ENCODE assay signal across 18 cellular contexts in genomic region chr2:207879536-207879935, GRCh38.
DNase-seq lines count a peak whose midpoint lies in the region; ATAC-seq and TF ChIP-seq lines count a peak whose summit lies in the region.
"Had no signal": no experiment of that assay in that cellular context is flagged by ENCODE, and none has a peak within 500 bp of the region (broad histone marks: within the 10 kb centered on the region; RNA-seq: fewer than 3 reads in every experiment).

No MANE protein-coding gene starts in this region.

- ATAC-seq in HG03342 (IDR thresholded peaks at IDR 0.05; ENCODE audit: unreplicated experiment), result no peak
- ATAC-seq in activated T-helper 17 cell treated with anti-CD3 and anti-CD28 coated beads, Interleukin-2, amount 50 U/mL, for 72 hours (replicated peaks), result no peak
- ATAC-seq: naive thymus-derived CD8-positive, alpha-beta T cell had no signal

- H3K27me3 Mint-ChIP-seq in endodermal cell (ENCODE audit: insufficient read depth), result no peaks in the 10 kb centered on the region
- H3K27me3 Mint-ChIP-seq in activated T-helper 17 cell treated with anti-CD3 and anti-CD28 coated beads, Interleukin-2, amount 50 U/mL, for 72 hours, result no peaks in the 10 kb centered on the region
- no peaks in the 10 kb centered on the region for H3K27me3 Mint-ChIP-seq in activated naive CD4-positive, alpha-beta T cell treated with anti-CD3 and anti-CD28 coated beads, Interleukin-2, amount 10 ng/mL, durations not matched to agents 7 days and 5 days
- H3K27me3 Mint-ChIP-seq: activated CD4-positive, alpha-beta memory T cell treated with anti-CD3 and anti-CD28 coated beads, Interleukin-2, amount 10 ng/mL, durations not matched to agents 7 days and 5 days; naive thymus-derived CD8-positive, alpha-beta T cell; stimulated activated naive CD8-positive, alpha-beta T cell treated with anti-CD3 and anti-CD28 coated beads, Interleukin-15, Interleukin-2, amounts not matched to agents 100 ng/mL and 50 ng/mL, for 24 hours had no signal

- WGBS in endodermal cell (ENCODE audit: insufficient coverage in 1 of 2, insufficient read length in 1 of 2), 2 experiments, result 84 to 94% methylated on average over 2 of the region's 2 CpGs
- 41% methylated on average over 2 of the region's 2 CpGs for WGBS in liver

- CTCF ChIA-PET in activated naive CD4-positive, alpha-beta T cell treated with anti-CD3 and anti-CD28 coated beads, Interleukin-2, amount 10 ng/mL, durations not matched to agents 7 days and 5 days (lab: Charles Lee), result no interaction called here

- no peak overlapping the region for H3K4me3 ChIP-seq in AG10803 (ENCODE audit: low read length)
- peak overlapping the region; percentile 43 for H3K4me3 ChIP-seq in Loucy (ENCODE audit: low read length, poor library complexity, severe bottlenecking)
- no peak overlapping the region for H3K4me3 ChIP-seq in endodermal cell (ENCODE audit: low read length)
- H3K4me3 ChIP-seq in liver (ENCODE audit: low read depth in 1 of 3, low read length in 3 of 3), result no peak overlapping the region
- H3K4me3 ChIP-seq: coronary artery, esophagus squamous epithelium had no signal

- 0 out of 2 replicates have a peak, but pooled peaks cover 2% of the 10 kb centered on the region for H3F3A ChIP-seq in Loucy (ENCODE audit: low read depth)

- H3K9ac ChIP-seq in Loucy (ENCODE audit: low read depth, low read length, poor library complexity, severe bottlenecking), result peak overlapping the region; percentile 26
- H3K9ac ChIP-seq in endodermal cell (ENCODE audit: extremely low read depth, low read length, poor library complexity, severe bottlenecking), result no peak overlapping the region
- no peak overlapping the region for H3K9ac ChIP-seq in liver (ENCODE audit: low read depth in 1 of 2, low read length in 2 of 2)

- H3K4me1 ChIP-seq in Loucy (ENCODE audit: insufficient read depth, low read length, poor library complexity, severe bottlenecking) (peaks cover 30% of the 10 kb centered on the region), endodermal cell (ENCODE audit: control insufficient read depth, insufficient read depth, low read length) (peaks cover 13% of the 10 kb centered on the region), liver (ENCODE audit: control insufficient read depth in 4 of 4, insufficient read depth in 4 of 4, low read length in 3 of 4) (peaks cover 0 to 5% (median 2%) of the 10 kb centered on the region in 4 donors)
- H3K4me1 ChIP-seq: esophagus squamous epithelium had no signal

- no peak overlapping the region for H2AFZ ChIP-seq in Loucy (ENCODE audit: low read length)

- H3K4me3 Mint-ChIP-seq in endodermal cell, result no peak overlapping the region
- H3K4me3 Mint-ChIP-seq in activated T-helper 17 cell treated with anti-CD3 and anti-CD28 coated beads, Interleukin-2, amount 50 U/mL, for 72 hours, result no peak overlapping the region
- H3K4me3 Mint-ChIP-seq in activated naive CD4-positive, alpha-beta T cell treated with anti-CD3 and anti-CD28 coated beads, Interleukin-2, amount 10 ng/mL, durations not matched to agents 7 days and 5 days, result no peak overlapping the region
- H3K4me3 Mint-ChIP-seq: activated CD4-positive, alpha-beta memory T cell treated with anti-CD3 and anti-CD28 coated beads, Interleukin-2, amount 10 ng/mL, durations not matched to agents 7 days and 5 days; activated T-helper 1 cell treated with anti-CD3 and anti-CD28 coated beads, Interleukin-12 subunit alpha, Interleukin-12 subunit beta, Interleukin-2, Interleukin-4 antibody, amounts not matched to agents 30 ng/mL and 10 ng/mL and 1 ng/mL, durations not matched to agents 14 hours and 24 hours and 36 hours; naive thymus-derived CD8-positive, alpha-beta T cell; stimulated activated naive CD8-positive, alpha-beta T cell treated with anti-CD3 and anti-CD28 coated beads, Interleukin-15, Interleukin-2, amounts not matched to agents 100 ng/mL and 50 ng/mL, for 24 hours had no signal

- H3K36me3 Mint-ChIP-seq in endodermal cell (ENCODE audit: low read depth), result peaks cover 7% of the 10 kb centered on the region
- H3K36me3 Mint-ChIP-seq in activated T-helper 17 cell treated with anti-CD3 and anti-CD28 coated beads, Interleukin-2, amount 50 U/mL, for 72 hours (ENCODE audit: low read depth), result no peaks in the 10 kb centered on the region
- H3K36me3 Mint-ChIP-seq in activated naive CD4-positive, alpha-beta T cell treated with anti-CD3 and anti-CD28 coated beads, Interleukin-2, amount 10 ng/mL, durations not matched to agents 7 days and 5 days, result no peaks in the 10 kb centered on the region

- H3K9me3 ChIP-seq in Loucy (ENCODE audit: insufficient read depth, low read depth, low read length) (no peaks in the 10 kb centered on the region), endodermal cell (ENCODE audit: control insufficient read depth, low read length) (no peaks in the 10 kb centered on the region), liver (ENCODE audit: control insufficient read depth in 4 of 4, low read length in 3 of 4) (no peaks in the 10 kb centered on the region)
- H3K9me3 ChIP-seq: esophagus squamous epithelium had no signal

- peak; percentile 41 for TF ChIP-seq CTCF in AG10803 (conservative IDR thresholded peaks at IDR 0.05; ENCODE audit: low read length)
- TF ChIP-seq CTCF in Loucy (conservative IDR thresholded peaks at IDR 0.05; ENCODE audit: low read length), result no peak
- TF ChIP-seq CTCF in endodermal cell (conservative IDR thresholded peaks at IDR 0.05), result peak; percentile 38
- TF ChIP-seq CTCF in liver (IDR thresholded peaks at IDR 0.05; ENCODE audit: low read depth, low read length, missing input control), result no peak

- H4K20me1 ChIP-seq in Loucy (ENCODE audit: insufficient read depth, low read length, poor library complexity, severe bottlenecking), result no peaks in the 10 kb centered on the region

- no peaks in the 10 kb centered on the region for H3K79me2 ChIP-seq in Loucy (ENCODE audit: insufficient read depth, low read length)

- no peak overlapping the region for H3K27ac Mint-ChIP-seq in endodermal cell
- no peak overlapping the region for H3K27ac Mint-ChIP-seq in activated T-helper 17 cell treated with anti-CD3 and anti-CD28 coated beads, Interleukin-2, amount 50 U/mL, for 72 hours
- no peak overlapping the region for H3K27ac Mint-ChIP-seq in activated naive CD4-positive, alpha-beta T cell treated with anti-CD3 and anti-CD28 coated beads, Interleukin-2, amount 10 ng/mL, durations not matched to agents 7 days and 5 days
- H3K27ac Mint-ChIP-seq: activated CD4-positive, alpha-beta memory T cell treated with anti-CD3 and anti-CD28 coated beads, Interleukin-2, amount 10 ng/mL, durations not matched to agents 7 days and 5 days; activated T-helper 1 cell treated with anti-CD3 and anti-CD28 coated beads, Interleukin-12 subunit alpha, Interleukin-12 subunit beta, Interleukin-2, Interleukin-4 antibody, amounts not matched to agents 30 ng/mL and 10 ng/mL and 1 ng/mL, durations not matched to agents 14 hours and 24 hours and 36 hours; naive thymus-derived CD8-positive, alpha-beta T cell; stimulated activated naive CD8-positive, alpha-beta T cell treated with anti-CD3 and anti-CD28 coated beads, Interleukin-15, Interleukin-2, amounts not matched to agents 100 ng/mL and 50 ng/mL, for 24 hours had no signal

- TF ChIP-seq RAD21 in liver (IDR thresholded peaks at IDR 0.05), result peak in 1 of 2 donors; percentile 51

- DNase-seq in AG10803 (ENCODE audit: low read depth) (peak; percentile 92), endodermal cell (no peak)
- DNase-seq in activated CD4-positive, alpha-beta T cell treated with anti-CD3 and anti-CD28 coated beads for 48 hours, result no peak
- DNase-seq in activated naive CD4-positive, alpha-beta T cell treated with anti-CD3 and anti-CD28 coated beads, Interleukin-2, amount 10 ng/mL, durations not matched to agents 7 days and 5 days, result no peak
- DNase-seq: activated CD4-positive, alpha-beta memory T cell treated with anti-CD3 and anti-CD28 coated beads, Interleukin-2, amount 10 ng/mL, durations not matched to agents 7 days and 5 days; esophagus squamous epithelium; MM.1S; naive thymus-derived CD8-positive, alpha-beta T cell; NCI-H1930; NCI-H524; OCI-M1 had no signal

- H3K4me1 Mint-ChIP-seq in endodermal cell, result peaks cover 29% of the 10 kb centered on the region
- H3K4me1 Mint-ChIP-seq in activated T-helper 17 cell treated with anti-CD3 and anti-CD28 coated beads, Interleukin-2, amount 50 U/mL, for 72 hours, result no peaks in the 10 kb centered on the region
- no peaks in the 10 kb centered on the region for H3K4me1 Mint-ChIP-seq in activated naive CD4-positive, alpha-beta T cell treated with anti-CD3 and anti-CD28 coated beads, Interleukin-2, amount 10 ng/mL, durations not matched to agents 7 days and 5 days
- H3K4me1 Mint-ChIP-seq: activated CD4-positive, alpha-beta memory T cell treated with anti-CD3 and anti-CD28 coated beads, Interleukin-2, amount 10 ng/mL, durations not matched to agents 7 days and 5 days had no signal

- H3K27me3 ChIP-seq in Loucy (ENCODE audit: insufficient read depth, low read length, poor library complexity, severe bottlenecking) (no peaks in the 10 kb centered on the region), endodermal cell (ENCODE audit: control insufficient read depth, insufficient read depth, low read length, poor library complexity, severe bottlenecking) (no peaks in the 10 kb centered on the region), liver (ENCODE audit: control insufficient read depth in 4 of 4, insufficient read depth in 4 of 4, low read length in 3 of 4) (no peaks in the 10 kb centered on the region)
- H3K27me3 ChIP-seq: esophagus squamous epithelium had no signal

- no peak overlapping the region for H3K27ac ChIP-seq in endodermal cell (ENCODE audit: low read depth, low read length)
- H3K27ac ChIP-seq in liver (ENCODE audit: low read depth in 1 of 2, low read length in 2 of 2), result peak overlapping the region in 1 of 2 donors; percentile 58
- H3K27ac ChIP-seq: esophagus squamous epithelium had no signal

- peak overlapping the region; percentile 75 for H3K4me2 ChIP-seq in Loucy (ENCODE audit: low read depth, low read length, poor library complexity, severe bottlenecking)

- H3K36me3 ChIP-seq in Loucy (ENCODE audit: insufficient read depth, low read length), result no peaks in the 10 kb centered on the region
- no peaks in the 10 kb centered on the region for H3K36me3 ChIP-seq in endodermal cell (ENCODE audit: control insufficient read depth, insufficient read depth, low read length)
- no peaks in the 10 kb centered on the region for H3K36me3 ChIP-seq in liver (ENCODE audit: control insufficient read depth in 4 of 4, insufficient read depth in 3 of 4, low read depth in 1 of 4, low read length in 3 of 4)
- H3K36me3 ChIP-seq: esophagus squamous epithelium had no signal

- no peaks in the 10 kb centered on the region for H3K9me2 ChIP-seq in Loucy (replicated peaks; ENCODE audit: low read depth, low read length)

- peaks cover 2% of the 10 kb centered on the region for H3K9me3 Mint-ChIP-seq in endodermal cell
- H3K9me3 Mint-ChIP-seq in activated T-helper 17 cell treated with anti-CD3 and anti-CD28 coated beads, Interleukin-2, amount 50 U/mL, for 72 hours, result no peaks in the 10 kb centered on the region
- H3K9me3 Mint-ChIP-seq in activated naive CD4-positive, alpha-beta T cell treated with anti-CD3 and anti-CD28 coated beads, Interleukin-2, amount 10 ng/mL, durations not matched to agents 7 days and 5 days, result no peaks in the 10 kb centered on the region
- H3K9me3 Mint-ChIP-seq: activated CD4-positive, alpha-beta memory T cell treated with anti-CD3 and anti-CD28 coated beads, Interleukin-2, amount 10 ng/mL, durations not matched to agents 7 days and 5 days; activated T-helper 1 cell treated with anti-CD3 and anti-CD28 coated beads, Interleukin-12 subunit alpha, Interleukin-12 subunit beta, Interleukin-2, Interleukin-4 antibody, amounts not matched to agents 30 ng/mL and 10 ng/mL and 1 ng/mL, durations not matched to agents 14 hours and 24 hours and 36 hours; stimulated activated naive CD8-positive, alpha-beta T cell treated with anti-CD3 and anti-CD28 coated beads, Interleukin-15, Interleukin-2, amounts not matched to agents 100 ng/mL and 50 ng/mL, for 24 hours had no signal

Comparison
In these comparisons a context has a peak if more than half of its experiments do, and no peak if none do; other contexts are left out.
1. CTCF ChIP-seq: peak in AG10803 (single experiment) and endodermal cell (single experiment); none in Loucy (single experiment) and liver (single experiment).